In genomic region chr14:30020271-30020670, GRCh38 we compare ENCODE assay signal across 17 cellular contexts.
"Had no signal": no experiment of that assay in that cellular context is flagged by ENCODE, and none has a peak within 500 bp of the region (broad histone marks: within the 10 kb centered on the region; RNA-seq: fewer than 3 reads in every experiment).

No MANE protein-coding gene starts in this region.

- ATAC-seq: esophagus mucosa; gastrocnemius medialis; pancreas; stimulated activated memory B cell treated with anti-CD40 and anti-IgM and Interleukin-4, amounts not matched to agents 10 μg/mL and 1 μg/mL and 100 μg/mL, for 72 hours had no signal

- FAIRE-seq: pancreas had no signal

- H3K4me3 Mint-ChIP-seq: activated naive CD8-positive, alpha-beta T cell; dendritic cell treated with granulocyte-macrophage colony-stimulating factor and Interleukin-4, amounts not matched to agents 40 ng/mL and 50 ng/mL, for 4 days; memory B cell; naive B cell; stimulated activated memory B cell treated with anti-CD40 and anti-IgM and Interleukin-4, amounts not matched to agents 10 μg/mL and 1 μg/mL and 100 μg/mL, for 72 hours; type B pancreatic cell had no signal

- H3K9me3 Mint-ChIP-seq: memory B cell had no signal

- H3K27me3 Mint-ChIP-seq: activated naive CD8-positive, alpha-beta T cell; dendritic cell treated with granulocyte-macrophage colony-stimulating factor and Interleukin-4, amounts not matched to agents 40 ng/mL and 50 ng/mL, for 4 days; memory B cell; naive B cell; stimulated activated memory B cell treated with anti-CD40 and anti-IgM and Interleukin-4, amounts not matched to agents 10 μg/mL and 1 μg/mL and 100 μg/mL, for 72 hours had no signal

- H3K4me3 ChIP-seq: gastrocnemius medialis, pancreas, sigmoid colon, testis had no signal

- H3K36me3 Mint-ChIP-seq: activated naive CD8-positive, alpha-beta T cell; memory B cell; naive B cell; stimulated activated memory B cell treated with anti-CD40 and anti-IgM and Interleukin-4, amounts not matched to agents 10 μg/mL and 1 μg/mL and 100 μg/mL, for 72 hours; type B pancreatic cell had no signal

- DNase-seq: activated CD4-positive, alpha-beta T cell treated with anti-CD3 and anti-CD28 coated beads, Interleukin-2, amount 50 U/mL, for 48 hours; effector CD8-positive, alpha-beta T cell; gastrocnemius medialis; head of caudate nucleus; kidney glomerular epithelial cell; naive B cell; pancreas; sigmoid colon; stimulated activated CD4-positive, alpha-beta T cell treated with anti-CD3 and anti-CD28 coated beads, Interleukin-4, amount 100 ng/mL, for 4 hours; T-helper 2 cell; testis had no signal

- H3K4me1 ChIP-seq: gastrocnemius medialis, sigmoid colon, testis had no signal

- H3K27ac ChIP-seq: gastrocnemius medialis, pancreas, sigmoid colon, testis had no signal

- H3K36me3 ChIP-seq: gastrocnemius medialis, pancreas, sigmoid colon had no signal

- H3K27ac Mint-ChIP-seq: activated naive CD8-positive, alpha-beta T cell; dendritic cell treated with granulocyte-macrophage colony-stimulating factor and Interleukin-4, amounts not matched to agents 40 ng/mL and 50 ng/mL, for 4 days; memory B cell; naive B cell; stimulated activated memory B cell treated with anti-CD40 and anti-IgM and Interleukin-4, amounts not matched to agents 10 μg/mL and 1 μg/mL and 100 μg/mL, for 72 hours; type B pancreatic cell had no signal

- H3K9me3 ChIP-seq: gastrocnemius medialis, pancreas, sigmoid colon, testis had no signal

- H3K4me1 Mint-ChIP-seq: memory B cell; naive B cell; stimulated activated memory B cell treated with anti-CD40 and anti-IgM and Interleukin-4, amounts not matched to agents 10 μg/mL and 1 μg/mL and 100 μg/mL, for 72 hours had no signal
